Comparison of ENCODE assay signal across 6 cellular contexts in genomic region chr11:64855596-64856304, GRCh38. TPM values are rescaled to one million over a fixed set of nuclear protein-coding genes. Genes with fewer than 3 reads are reported as not detected.
DNase-seq lines count a peak whose midpoint lies in the region; ATAC-seq and TF ChIP-seq lines count a peak whose summit lies in the region.

No MANE protein-coding gene starts in this region.

- H3K27ac ChIP-seq in H9 (ENCODE audit: insufficient read length, low read depth, low read length) = no peak overlapping the region

- no peak for DNase-seq in H9
- DNase-seq in activated naive CD8-positive, alpha-beta T cell treated with anti-CD3 and anti-CD28 coated beads, Interleukin-2, amount 50 U/mL, for 24 hours = peak; percentile 26
- no peak for DNase-seq in osteocyte (ENCODE audit: extremely low spot score, unreplicated experiment)
- no peak for DNase-seq in germinal center (ENCODE audit: low spot score)
- DNase-seq in T-helper 9 cell = no peak

- H3K79me2 ChIP-seq in H9 (ENCODE audit: insufficient read depth, low read length) = no peaks in the 10 kb centered on the region

- no peak overlapping the region for H2BK120ac ChIP-seq in H9 (ENCODE audit: low read depth, low read length, poor library complexity, severe bottlenecking)

- H3K36me3 Mint-ChIP-seq in H9 (ENCODE audit: insufficient read depth in 1 of 3, low read depth in 3 of 3) (peaks cover 2 to 17% (median 11%) of the 10 kb centered on the region in 3 experiments; a peak in 6 of 7 replicates), osteocyte (ENCODE audit: unreplicated experiment) (peaks cover 4% of the 10 kb centered on the region)
- H3K36me3 Mint-ChIP-seq in activated naive CD8-positive, alpha-beta T cell treated with anti-CD3 and anti-CD28 coated beads, Interleukin-2, amount 50 U/mL, for 24 hours (ENCODE audit: low read depth) = peaks cover 41% of the 10 kb centered on the region

- no peak overlapping the region for H2BK20ac ChIP-seq in H9 (ENCODE audit: low read depth, low read length, poor library complexity, severe bottlenecking)

- H3K56ac ChIP-seq in H9 (ENCODE audit: insufficient read length, low read depth, low read length) = no peak overlapping the region

- no peak overlapping the region for H3K4me3 Mint-ChIP-seq in H9
- peak overlapping the region; percentile 56 for H3K4me3 Mint-ChIP-seq in activated naive CD8-positive, alpha-beta T cell treated with anti-CD3 and anti-CD28 coated beads, Interleukin-2, amount 50 U/mL, for 24 hours
- no peak overlapping the region for H3K4me3 Mint-ChIP-seq in osteocyte (ENCODE audit: unreplicated experiment)

- no peak overlapping the region for H4K5ac ChIP-seq in H9 (ENCODE audit: insufficient read length, low read depth, low read length)

- no peaks in the 10 kb centered on the region for H3K79me1 ChIP-seq in H9 (ENCODE audit: insufficient read depth, low read depth, low read length, poor library complexity, severe bottlenecking)

- H4K8ac ChIP-seq in H9 (replicated peaks; ENCODE audit: insufficient read length, low read depth, low read length) = no peak overlapping the region

- no peaks in the 10 kb centered on the region for H3K9me3 ChIP-seq in H9 (ENCODE audit: control insufficient read depth, low read depth, low read length)

- no peak overlapping the region for H4K91ac ChIP-seq in H9 (ENCODE audit: insufficient read length, low read depth, low read length)

- no peak overlapping the region for H2BK15ac ChIP-seq in H9 (ENCODE audit: low read depth, low read length)

- no peak overlapping the region for H3K23ac ChIP-seq in H9 (ENCODE audit: insufficient read length, low read depth, low read length)

- H3K27ac Mint-ChIP-seq in H9 (peak overlapping the region in 2 of 3 experiments; percentile 77 to 93; a peak in 3 of 7 replicates), osteocyte (ENCODE audit: unreplicated experiment) (peak overlapping the region; percentile 76)
- H3K27ac Mint-ChIP-seq in activated naive CD8-positive, alpha-beta T cell treated with anti-CD3 and anti-CD28 coated beads, Interleukin-2, amount 50 U/mL, for 24 hours = peak overlapping the region; percentile 91

- H3K23me2 ChIP-seq in H9 (ENCODE audit: insufficient read length, low read depth, low read length, poor library complexity, severe bottlenecking) = no peaks in the 10 kb centered on the region

- H2BK5ac ChIP-seq in H9 (ENCODE audit: insufficient read length, low read length) = no peak overlapping the region

- H3K14ac ChIP-seq in H9 (ENCODE audit: insufficient read depth, low read length) = no peak overlapping the region; the same call in 1 of the 2 replicates

- H2AK5ac ChIP-seq in H9 (ENCODE audit: insufficient read length, low read length) = no peak overlapping the region

- H3K9me3 Mint-ChIP-seq in H9 = no peaks in the 10 kb centered on the region
- H3K9me3 Mint-ChIP-seq in activated naive CD8-positive, alpha-beta T cell treated with anti-CD3 and anti-CD28 coated beads, Interleukin-2, amount 50 U/mL, for 24 hours = no peaks in the 10 kb centered on the region
- H3K9me3 Mint-ChIP-seq in osteocyte (ENCODE audit: unreplicated experiment) = no peaks in the 10 kb centered on the region

- no peak overlapping the region for H3K4me2 ChIP-seq in H9 (ENCODE audit: insufficient read depth, insufficient read length, low read length)

- H2BK12ac ChIP-seq in H9 (ENCODE audit: insufficient read length, low read depth, low read length) = no peak overlapping the region

- no peaks in the 10 kb centered on the region for H3K27me3 Mint-ChIP-seq in H9 (ENCODE audit: low read depth)
- H3K27me3 Mint-ChIP-seq in activated naive CD8-positive, alpha-beta T cell treated with anti-CD3 and anti-CD28 coated beads, Interleukin-2, amount 50 U/mL, for 24 hours = no peaks in the 10 kb centered on the region
- no peaks in the 10 kb centered on the region for H3K27me3 Mint-ChIP-seq in osteocyte (ENCODE audit: unreplicated experiment)

- TF ChIP-seq CTCF in H9 (conservative IDR thresholded peaks at IDR 0.05) = no peak
- no peak for TF ChIP-seq CTCF in osteocyte (IDR thresholded peaks at IDR 0.05)

- ATAC-seq in activated naive CD8-positive, alpha-beta T cell treated with anti-CD3 and anti-CD28 coated beads, Interleukin-2, amount 50 U/mL, for 24 hours = no peak
- no peak for ATAC-seq in GM18517 (IDR thresholded peaks at IDR 0.05; ENCODE audit: unreplicated experiment)

- H3K4me1 ChIP-seq in H9 (ENCODE audit: insufficient read depth, low read length) = no peaks in the 10 kb centered on the region; the same call in 1 of the 2 replicates

- no peak overlapping the region for H3T11ph ChIP-seq in H9 (ENCODE audit: low read length)

- no peak overlapping the region for H3K18ac ChIP-seq in H9 (ENCODE audit: insufficient read length, low read depth, low read length)

- H2AFZ ChIP-seq in H9 (ENCODE audit: low read length) = no peak overlapping the region

- no peak overlapping the region for H3K4ac ChIP-seq in H9 (ENCODE audit: low read depth, low read length)

- H3K9ac ChIP-seq in H9 (ENCODE audit: extremely low read depth, insufficient read length, low read length) = no peak overlapping the region

- H3K4me1 Mint-ChIP-seq in H9 = peaks cover 14 to 16% of the 10 kb centered on the region in 2 experiments
- H3K4me1 Mint-ChIP-seq in activated naive CD8-positive, alpha-beta T cell treated with anti-CD3 and anti-CD28 coated beads, Interleukin-2, amount 50 U/mL, for 24 hours = peaks cover 97% of the 10 kb centered on the region
- peaks cover 41% of the 10 kb centered on the region for H3K4me1 Mint-ChIP-seq in osteocyte (ENCODE audit: unreplicated experiment)

- no peaks in the 10 kb centered on the region for H4K20me1 ChIP-seq in H9 (ENCODE audit: control insufficient read depth, insufficient read depth, insufficient read length)

- no peaks in the 10 kb centered on the region for H3K27me3 ChIP-seq in H9 (ENCODE audit: insufficient read depth, low read length)

- WGBS in H9 (ENCODE audit: extremely low coverage, insufficient read length, low lambda C conversion rate) = no CpG with 5 or more reads among the region's 22 CpGs

RNA-seq across cellular contexts. Expression of gene CDC42BPG, which starts 11.3 kb away (rescaled TPM):
- total RNA-seq in H9 (2021) (24.2 and 24.9 TPM in 2 replicates), osteocyte (0.68 and 1.7 TPM in 2 replicates)

RNA-seq across cellular contexts. Expression of gene EHD1, which starts 22.7 kb away (rescaled TPM):
- total RNA-seq in H9 (2021) = 29.1 and 31.0 TPM in 2 replicates
- total RNA-seq in osteocyte = 57.4 and 61.0 TPM in 2 replicates

RNA-seq across cellular contexts. Expression of gene MEN1, which starts 45.4 kb away (rescaled TPM):
- total RNA-seq in H9 (2021) (49.9 and 50.0 TPM in 2 replicates), osteocyte (27.1 and 29.2 TPM in 2 replicates)

RNA-seq across cellular contexts. Expression of gene MAP4K2, which starts 52.7 kb away (rescaled TPM):
- total RNA-seq in H9 (2021) (21.6 and 24.7 TPM in 2 replicates), osteocyte (16.0 and 18.6 TPM in 2 replicates)
